8 cellular contexts compared by ENCODE assay signal in the genomic region with DNA sequence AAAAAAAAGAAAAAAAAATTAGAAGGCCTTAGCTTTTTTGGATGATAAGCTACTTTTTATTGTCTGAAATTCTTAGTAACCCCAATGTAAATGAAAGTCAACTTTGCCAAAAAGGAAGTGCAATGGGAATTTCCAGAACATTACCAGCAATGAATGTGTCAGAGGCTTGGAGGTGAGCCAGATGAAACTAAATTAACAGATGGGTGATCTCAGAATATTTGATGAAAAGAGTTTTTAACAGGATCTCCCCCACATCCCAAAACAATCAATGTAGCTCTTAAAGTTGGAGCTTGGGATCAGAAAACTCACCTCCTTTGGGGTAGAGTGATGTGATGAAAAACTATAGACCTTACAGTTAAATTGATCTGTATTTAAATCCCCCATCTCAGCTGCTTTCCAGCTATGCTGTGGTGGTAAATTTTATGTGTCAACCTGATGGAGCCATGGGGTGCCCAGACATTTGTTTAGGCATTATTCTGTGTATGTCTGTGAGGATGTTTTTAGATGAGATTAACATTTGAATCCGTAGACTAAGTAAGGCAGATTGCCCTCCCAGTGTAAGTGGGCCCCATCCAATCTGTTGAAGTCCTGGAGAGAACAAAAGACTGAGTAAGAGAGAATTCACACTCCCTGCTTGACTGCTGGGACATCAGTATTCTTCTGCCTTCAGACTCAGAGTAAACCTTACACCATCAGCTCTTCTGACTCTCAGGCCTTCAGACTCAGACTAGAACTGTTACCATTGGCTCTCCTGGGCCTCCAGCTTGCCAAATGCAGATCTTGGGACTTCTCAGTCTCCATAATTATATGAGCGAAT.
DNase-seq lines count a peak whose midpoint lies in the region; ATAC-seq, FAIRE-seq and TF ChIP-seq lines count a peak whose summit lies in the region.

No MANE protein-coding gene starts in this region.

- FAIRE-seq in A549 (lab: Jason Lieb, UNC): no peak

- no peak for TF ChIP-seq RAD21 in A549 (conservative IDR thresholded peaks at IDR 0.05 in 1 of 2, IDR thresholded peaks at IDR 0.05 in 1 of 2)

- TF ChIP-seq CTCF in A549 (IDR thresholded peaks at IDR 0.05): no peak

- POLR2A ChIA-PET in A549 (lab: Yijun Ruan, JAX): interaction anchor here (0.8 kb wide), 1 partner anchor 17 kb away, joined by 3 read pairs; no protein-coding TSS in a partner anchor

- WGBS in A549 (ENCODE audit: missing lambda C conversion rate): 51% methylated on average over 2 of the region's 2 CpGs

- no peak overlapping the region for H3K4me3 ChIP-seq in A549

- peak overlapping the region; percentile 28; the same call in 1 of the 3 replicates for H3K4me2 ChIP-seq in A549

- H3K9me3 ChIP-seq in A549: no peaks in the 10 kb centered on the region

- no peak for TF ChIP-seq EP300 in A549 (IDR thresholded peaks at IDR 0.05)

- CTCF ChIA-PET in A549 (lab: Yijun Ruan, JAX): interaction anchor here (0.6 to 5.7 kb wide), 7 partner anchors 11 to 130 kb away, joined by 3 to 34 read pairs (median 3); no protein-coding TSS in a partner anchor

- ATAC-seq in A549 (no peak), HG03175 (IDR thresholded peaks at IDR 0.05; ENCODE audit: unreplicated experiment) (no peak), HG03565 (IDR thresholded peaks at IDR 0.05; ENCODE audit: unreplicated experiment) (no peak)

- DNase-seq in A549 (ENCODE audit: low read depth in 1 of 2, low spot score in 1 of 2) (no peak), H4 (ENCODE audit: low spot score) (peak; percentile 56), amniotic epithelial cell (ENCODE audit: low read depth) (peak; percentile 71), iris pigment epithelial cell (ENCODE audit: low read depth) (peak; percentile 92), HT-29 (ENCODE audit: low spot score) (no peak), T-helper 2 cell (no peak)

- H3K27ac ChIP-seq in A549: peak overlapping the region in 1 of 2 experiments; percentile 29; a peak in 2 of 6 replicates

- peaks cover 9% of the 10 kb centered on the region; the same call in 1 of the 3 replicates for H3K4me1 ChIP-seq in A549

- TF ChIP-seq POLR2A in A549 (IDR thresholded peaks at IDR 0.05; ENCODE audit: low read length): no peak

TF ChIP-seq in A549, 52 proteins besides CTCF, POLR2A, EP300 and RAD21:
- no peak for TF ChIP-seq ZC3H11A (IDR thresholded peaks at IDR 0.05)
- no peak for TF ChIP-seq ZNF302 (CRISPR knock-in tag; IDR thresholded peaks at IDR 0.05)
- TF ChIP-seq KDM5A (IDR thresholded peaks at IDR 0.05): no peak
- no peak for TF ChIP-seq HDAC2 (IDR thresholded peaks at IDR 0.05)
- TF ChIP-seq MAZ (IDR thresholded peaks at IDR 0.05; ENCODE audit: borderline replicate concordance, low read depth, low read length): no peak
- TF ChIP-seq MYC (IDR thresholded peaks at IDR 0.05; ENCODE audit: borderline replicate concordance, low read length): no peak
- TF ChIP-seq GATA3 (IDR thresholded peaks at IDR 0.05; ENCODE audit: borderline replicate concordance): no peak
- no peak for TF ChIP-seq RARB (CRISPR knock-in tag; IDR thresholded peaks at IDR 0.05)
- TF ChIP-seq MAFK (IDR thresholded peaks at IDR 0.05; ENCODE audit: partially characterized antibody): no peak
- TF ChIP-seq, protein P1, sequence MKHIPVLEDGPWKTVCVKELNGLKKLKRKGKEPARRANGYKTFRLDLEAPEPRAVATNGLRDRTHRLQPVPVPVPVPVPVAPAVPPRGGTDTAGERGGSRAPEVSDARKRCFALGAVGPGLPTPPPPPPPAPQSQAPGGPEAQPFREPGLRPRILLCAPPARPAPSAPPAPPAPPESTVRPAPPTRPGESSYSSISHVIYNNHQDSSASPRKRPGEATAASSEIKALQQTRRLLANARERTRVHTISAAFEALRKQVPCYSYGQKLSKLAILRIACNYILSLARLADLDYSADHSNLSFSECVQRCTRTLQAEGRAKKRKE (CRISPR knock-in tag; IDR thresholded peaks at IDR 0.05; ENCODE audit: low read depth): no peak
- no peak for TF ChIP-seq NFE2L2 (conservative IDR thresholded peaks at IDR 0.05; ENCODE audit: low read length)
- TF ChIP-seq PHF8 (IDR thresholded peaks at IDR 0.05; ENCODE audit: borderline replicate concordance, low read depth): no peak
- no peak for TF ChIP-seq HOXB5 (CRISPR knock-in tag; IDR thresholded peaks at IDR 0.05)
- TF ChIP-seq E2F6 (IDR thresholded peaks at IDR 0.05; ENCODE audit: borderline replicate concordance, low read depth): no peak
- TF ChIP-seq RNF2 (IDR thresholded peaks at IDR 0.05; ENCODE audit: borderline replicate concordance, low read depth): no peak
- TF ChIP-seq CHD4 (IDR thresholded peaks at IDR 0.05; ENCODE audit: borderline replicate concordance): no peak
- no peak for TF ChIP-seq TP53 (CRISPR knock-in tag; IDR thresholded peaks at IDR 0.05)
- TF ChIP-seq JUN (IDR thresholded peaks at IDR 0.05): no peak
- TF ChIP-seq KDM1A (IDR thresholded peaks at IDR 0.05; ENCODE audit: low read depth): no peak
TF ChIP-seq in A549: peak in this region for 0.

Comparison
In these comparisons a context has a peak if more than half of its experiments do, and no peak if none do; other contexts are left out.
1. DNase-seq: peak in H4 (single experiment), amniotic epithelial cell (single experiment) and iris pigment epithelial cell (single experiment); none in A549 (0 of 2), HT-29 (single experiment) and T-helper 2 cell (0 of 5).